27 cellular contexts compared by ENCODE assay signal in the genomic region with DNA sequence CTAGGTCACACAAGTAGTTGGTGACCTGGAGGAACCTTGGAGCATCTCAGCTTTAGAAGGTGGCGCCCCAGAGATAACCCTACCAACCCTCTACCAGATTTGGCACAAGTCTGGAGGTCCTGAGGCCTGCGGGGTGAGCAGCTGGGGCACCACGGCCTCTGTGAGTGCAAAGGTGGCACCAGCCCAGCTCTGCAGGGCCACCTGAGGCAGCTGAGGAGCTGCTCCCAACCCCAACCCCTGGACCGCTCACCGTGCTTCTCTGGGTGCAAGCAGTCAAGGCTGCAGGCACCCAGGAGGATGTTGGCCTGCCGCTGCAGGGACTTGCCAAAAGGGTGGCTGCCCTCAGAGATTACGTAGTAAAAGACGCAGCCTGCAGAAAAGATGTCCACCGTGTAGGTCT. TPM values are rescaled to one million over a fixed set of nuclear protein-coding genes. Genes with fewer than 3 reads are reported as not detected.
DNase-seq lines count a peak whose midpoint lies in the region; ATAC-seq and TF ChIP-seq lines count a peak whose summit lies in the region.
"Had no signal": no experiment of that assay in that cellular context is flagged by ENCODE, and none has a peak within 500 bp of the region (broad histone marks: within the 10 kb centered on the region; RNA-seq: fewer than 3 reads in every experiment).

No MANE protein-coding gene starts in this region.

- H3K4me1 ChIP-seq in right atrium auricular region, result no peaks in the 10 kb centered on the region
- H3K4me1 ChIP-seq: BLaER1 had no signal

- no peaks in the 10 kb centered on the region for H3K27me3 ChIP-seq in right atrium auricular region
- H3K27me3 ChIP-seq: BLaER1 had no signal

- peak overlapping the region; percentile 97 for H3K27ac Mint-ChIP-seq in activated naive CD4-positive, alpha-beta T cell treated with anti-CD3 and anti-CD28 coated beads, Interleukin-2, amount 10 ng/mL, durations not matched to agents 7 days and 5 days
- no peak overlapping the region for H3K27ac Mint-ChIP-seq in activated naive CD4-positive, alpha-beta T cell treated with anti-CD3 and anti-CD28 coated beads for 36 hours
- H3K27ac Mint-ChIP-seq in activated CD4-positive, alpha-beta memory T cell treated with anti-CD3 and anti-CD28 coated beads, Interleukin-2, amount 10 ng/mL, durations not matched to agents 7 days and 5 days, result peak overlapping the region; percentile 90
- peak overlapping the region; percentile 69 to 75 for H3K27ac Mint-ChIP-seq in effector memory CD8-positive, alpha-beta T cell
- H3K27ac Mint-ChIP-seq in stimulated activated effector memory CD8-positive, alpha-beta T cell treated with anti-CD3 and anti-CD28 coated beads, Interleukin-12 subunit alpha, Interleukin-12 subunit beta, amount 100 ng/mL, for 72 hours, result peak overlapping the region; percentile 58

- no peak for DNase-seq in activated naive CD4-positive, alpha-beta T cell treated with anti-CD3 and anti-CD28 coated beads, Interleukin-2, amount 10 ng/mL, durations not matched to agents 7 days and 5 days
- no peak for DNase-seq in activated naive CD4-positive, alpha-beta T cell treated with anti-CD3 and anti-CD28 coated beads for 36 hours
- DNase-seq in activated CD4-positive, alpha-beta memory T cell treated with anti-CD3 and anti-CD28 coated beads, Interleukin-2, amount 10 ng/mL, durations not matched to agents 7 days and 5 days, result no peak
- DNase-seq in effector memory CD8-positive, alpha-beta T cell, result no peak
- no peak for DNase-seq in stimulated activated effector memory CD8-positive, alpha-beta T cell treated with anti-CD3 and anti-CD28 coated beads, Interleukin-12 subunit alpha, Interleukin-12 subunit beta, amount 100 ng/mL, for 72 hours (ENCODE audit: low spot score in 2 of 2)
- DNase-seq in GM19240 (ENCODE audit: insufficient read length, low spot score) (no peak), foreskin melanocyte (no peak), right atrium auricular region (ENCODE audit: low spot score) (no peak)
- DNase-seq: CD4-positive, alpha-beta T cell; DMS 273 treated with DMSO at 0.1 percent for 48 hours; DMS79; EL; GDM1; Karpas-422; NCI-H1092 treated with DMSO at 0.1 percent for 48 hours; NCI-H1436; NCI-H187; NCI-H2081 treated with DMSO at 0.1 percent for 48 hours; NCI-H2171; NCI-H226; NCI-H510A; NCI-H69; Right ventricle myocardium superior; RPMI8226 had no signal

- ATAC-seq in effector memory CD8-positive, alpha-beta T cell (replicated peaks), result no peak
- ATAC-seq in stimulated activated effector memory CD8-positive, alpha-beta T cell treated with anti-CD3 and anti-CD28 coated beads, Interleukin-12 subunit alpha, Interleukin-12 subunit beta, amount 100 ng/mL, for 72 hours, result no peak
- ATAC-seq: HepG2 had no signal

- H3K4me1 Mint-ChIP-seq in activated naive CD4-positive, alpha-beta T cell treated with anti-CD3 and anti-CD28 coated beads, Interleukin-2, amount 10 ng/mL, durations not matched to agents 7 days and 5 days, result peaks cover 59% of the 10 kb centered on the region
- peaks cover 22% of the 10 kb centered on the region for H3K4me1 Mint-ChIP-seq in activated naive CD4-positive, alpha-beta T cell treated with anti-CD3 and anti-CD28 coated beads for 36 hours (ENCODE audit: low read depth)
- H3K4me1 Mint-ChIP-seq in activated CD4-positive, alpha-beta memory T cell treated with anti-CD3 and anti-CD28 coated beads, Interleukin-2, amount 10 ng/mL, durations not matched to agents 7 days and 5 days, result peaks cover 63% of the 10 kb centered on the region
- peaks cover 30 to 45% of the 10 kb centered on the region in 2 donors for H3K4me1 Mint-ChIP-seq in effector memory CD8-positive, alpha-beta T cell (ENCODE audit: low read depth in 2 of 2)
- H3K4me1 Mint-ChIP-seq in stimulated activated effector memory CD8-positive, alpha-beta T cell treated with anti-CD3 and anti-CD28 coated beads, Interleukin-12 subunit alpha, Interleukin-12 subunit beta, amount 100 ng/mL, for 72 hours, result peaks cover 55% of the 10 kb centered on the region

- CTCF ChIA-PET in activated naive CD4-positive, alpha-beta T cell treated with anti-CD3 and anti-CD28 coated beads, Interleukin-2, amount 10 ng/mL, durations not matched to agents 7 days and 5 days (lab: Charles Lee), result interaction anchor here (1.1 to 2.7 kb wide), 3 partner anchors 15 to 85 kb away, joined by 4 to 25 read pairs (median 10); no protein-coding TSS in a partner anchor
- CTCF ChIA-PET in activated naive CD4-positive, alpha-beta T cell treated with anti-CD3 and anti-CD28 coated beads for 36 hours (lab: Charles Lee), result interaction anchor here (0.9 to 2.9 kb wide), 6 partner anchors 19 to 166 kb away, joined by 3 to 21 read pairs (median 6); partner anchors contain the start of gene GH1
- CTCF ChIA-PET in activated CD4-positive, alpha-beta memory T cell treated with anti-CD3 and anti-CD28 coated beads, Interleukin-2, amount 10 ng/mL, durations not matched to agents 7 days and 5 days (lab: Charles Lee), result interaction anchor here (2.6 to 2.7 kb wide), 2 partner anchors 15 to 20 kb away, joined by 8 to 36 read pairs; no protein-coding TSS in a partner anchor

- H3K36me3 Mint-ChIP-seq in activated naive CD4-positive, alpha-beta T cell treated with anti-CD3 and anti-CD28 coated beads, Interleukin-2, amount 10 ng/mL, durations not matched to agents 7 days and 5 days, result peaks cover 89% of the 10 kb centered on the region
- peaks cover 60% of the 10 kb centered on the region for H3K36me3 Mint-ChIP-seq in activated naive CD4-positive, alpha-beta T cell treated with anti-CD3 and anti-CD28 coated beads for 36 hours (ENCODE audit: low read depth)
- peaks cover 95% of the 10 kb centered on the region for H3K36me3 Mint-ChIP-seq in activated CD4-positive, alpha-beta memory T cell treated with anti-CD3 and anti-CD28 coated beads, Interleukin-2, amount 10 ng/mL, durations not matched to agents 7 days and 5 days (ENCODE audit: low read depth)
- H3K36me3 Mint-ChIP-seq in effector memory CD8-positive, alpha-beta T cell (ENCODE audit: insufficient read depth), result peaks cover 100% of the 10 kb centered on the region
- peaks cover 100% of the 10 kb centered on the region for H3K36me3 Mint-ChIP-seq in stimulated activated effector memory CD8-positive, alpha-beta T cell treated with anti-CD3 and anti-CD28 coated beads, Interleukin-12 subunit alpha, Interleukin-12 subunit beta, amount 100 ng/mL, for 72 hours

- H3K27ac ChIP-seq in right atrium auricular region, result no peak overlapping the region
- H3K27ac ChIP-seq: BLaER1 had no signal

- no peak overlapping the region for H3K4me3 Mint-ChIP-seq in activated naive CD4-positive, alpha-beta T cell treated with anti-CD3 and anti-CD28 coated beads, Interleukin-2, amount 10 ng/mL, durations not matched to agents 7 days and 5 days
- H3K4me3 Mint-ChIP-seq in activated naive CD4-positive, alpha-beta T cell treated with anti-CD3 and anti-CD28 coated beads for 36 hours, result no peak overlapping the region
- no peak overlapping the region for H3K4me3 Mint-ChIP-seq in activated CD4-positive, alpha-beta memory T cell treated with anti-CD3 and anti-CD28 coated beads, Interleukin-2, amount 10 ng/mL, durations not matched to agents 7 days and 5 days
- H3K4me3 Mint-ChIP-seq in effector memory CD8-positive, alpha-beta T cell, result no peak overlapping the region
- no peak overlapping the region for H3K4me3 Mint-ChIP-seq in stimulated activated effector memory CD8-positive, alpha-beta T cell treated with anti-CD3 and anti-CD28 coated beads, Interleukin-12 subunit alpha, Interleukin-12 subunit beta, amount 100 ng/mL, for 72 hours

- intact Hi-C loops in activated naive CD4-positive, alpha-beta T cell treated with anti-CD3 and anti-CD28 coated beads for 36 hours (cut with micrococcal nuclease), result no loop called here

- H3K9me3 Mint-ChIP-seq in activated naive CD4-positive, alpha-beta T cell treated with anti-CD3 and anti-CD28 coated beads, Interleukin-2, amount 10 ng/mL, durations not matched to agents 7 days and 5 days, result no peaks in the 10 kb centered on the region
- no peaks in the 10 kb centered on the region for H3K9me3 Mint-ChIP-seq in activated naive CD4-positive, alpha-beta T cell treated with anti-CD3 and anti-CD28 coated beads for 36 hours
- no peaks in the 10 kb centered on the region for H3K9me3 Mint-ChIP-seq in activated CD4-positive, alpha-beta memory T cell treated with anti-CD3 and anti-CD28 coated beads, Interleukin-2, amount 10 ng/mL, durations not matched to agents 7 days and 5 days
- H3K9me3 Mint-ChIP-seq in effector memory CD8-positive, alpha-beta T cell, result no peaks in the 10 kb centered on the region
- no peaks in the 10 kb centered on the region for H3K9me3 Mint-ChIP-seq in stimulated activated effector memory CD8-positive, alpha-beta T cell treated with anti-CD3 and anti-CD28 coated beads, Interleukin-12 subunit alpha, Interleukin-12 subunit beta, amount 100 ng/mL, for 72 hours
- H3K9me3 Mint-ChIP-seq: CD4-positive, alpha-beta T cell had no signal

- H3K27me3 Mint-ChIP-seq in activated naive CD4-positive, alpha-beta T cell treated with anti-CD3 and anti-CD28 coated beads, Interleukin-2, amount 10 ng/mL, durations not matched to agents 7 days and 5 days, result no peaks in the 10 kb centered on the region
- H3K27me3 Mint-ChIP-seq in activated naive CD4-positive, alpha-beta T cell treated with anti-CD3 and anti-CD28 coated beads for 36 hours (ENCODE audit: low read depth), result no peaks in the 10 kb centered on the region
- H3K27me3 Mint-ChIP-seq in activated CD4-positive, alpha-beta memory T cell treated with anti-CD3 and anti-CD28 coated beads, Interleukin-2, amount 10 ng/mL, durations not matched to agents 7 days and 5 days, result no peaks in the 10 kb centered on the region
- no peaks in the 10 kb centered on the region for H3K27me3 Mint-ChIP-seq in effector memory CD8-positive, alpha-beta T cell
- H3K27me3 Mint-ChIP-seq: CD4-positive, alpha-beta T cell had no signal

- peaks cover 79% of the 10 kb centered on the region for H3K36me3 ChIP-seq in right atrium auricular region

- POLR2A ChIA-PET in activated CD4-positive, alpha-beta memory T cell treated with anti-CD3 and anti-CD28 coated beads, Interleukin-2, amount 10 ng/mL, durations not matched to agents 7 days and 5 days (lab: Charles Lee), result interaction anchor here (0.9 to 3.7 kb wide), 4 partner anchors 20 to 81 kb away, joined by 3 to 31 read pairs (median 15); partner anchors contain the start of genes ERN1 and ICAM2

- TF ChIP-seq CTCF in right atrium auricular region (IDR thresholded peaks at IDR 0.05), result no peak

- no peaks in the 10 kb centered on the region for H3K9me3 ChIP-seq in right atrium auricular region
- H3K9me3 ChIP-seq: BLaER1 had no signal

- no peak overlapping the region for H3K4me3 ChIP-seq in right atrium auricular region
- H3K4me3 ChIP-seq: BLaER1 had no signal

RNA-seq across cellular contexts. Expression of gene ICAM2, which starts 28.4 kb away (rescaled TPM):
- 10 to 100 TPM; 41.6 to 41.9 TPM for total RNA-seq in activated naive CD4-positive, alpha-beta T cell treated with anti-CD3 and anti-CD28 coated beads for 36 hours
- total RNA-seq in activated CD4-positive, alpha-beta memory T cell treated with anti-CD3 and anti-CD28 coated beads, Interleukin-2, amount 10 ng/mL, durations not matched to agents 7 days and 5 days, result 100 to 1,000 TPM; 118 to 122 TPM
- 100 to 1,000 TPM in 1 of 2 donors, 10 to 100 TPM in 1; 74.6 to 109 TPM for total RNA-seq in right atrium auricular region

RNA-seq across cellular contexts. Expression of gene PRR29, which starts 50.7 kb away (rescaled TPM):
- under 1 TPM; 0.21 to 0.44 TPM for total RNA-seq in activated naive CD4-positive, alpha-beta T cell treated with anti-CD3 and anti-CD28 coated beads for 36 hours
- total RNA-seq in activated CD4-positive, alpha-beta memory T cell treated with anti-CD3 and anti-CD28 coated beads, Interleukin-2, amount 10 ng/mL, durations not matched to agents 7 days and 5 days, result 10 to 100 TPM; 12.0 to 15.1 TPM
- total RNA-seq in right atrium auricular region, result under 1 TPM in 1 of 2 donors, not detected in 1; 0.08 TPM
- total RNA-seq: SK-MEL-5 had no signal

Comparison
In these comparisons a context has a peak if more than half of its experiments do, and no peak if none do; other contexts are left out.
1. RNA of gene PRR29, which starts 50.7 kb away (total RNA-seq): 12.0 to 15.1 TPM in activated CD4-positive, alpha-beta memory T cell treated with anti-CD3 and anti-CD28 coated beads, Interleukin-2, amount 10 ng/mL, durations not matched to agents 7 days and 5 days; 0.21 to 0.44 TPM in activated naive CD4-positive, alpha-beta T cell treated with anti-CD3 and anti-CD28 coated beads for 36 hours and 0.08 TPM in right atrium auricular region; every median in the first group is over 4 times any median in the second.